1 cellular context compared by ENCODE assay signal in the genomic region with DNA sequence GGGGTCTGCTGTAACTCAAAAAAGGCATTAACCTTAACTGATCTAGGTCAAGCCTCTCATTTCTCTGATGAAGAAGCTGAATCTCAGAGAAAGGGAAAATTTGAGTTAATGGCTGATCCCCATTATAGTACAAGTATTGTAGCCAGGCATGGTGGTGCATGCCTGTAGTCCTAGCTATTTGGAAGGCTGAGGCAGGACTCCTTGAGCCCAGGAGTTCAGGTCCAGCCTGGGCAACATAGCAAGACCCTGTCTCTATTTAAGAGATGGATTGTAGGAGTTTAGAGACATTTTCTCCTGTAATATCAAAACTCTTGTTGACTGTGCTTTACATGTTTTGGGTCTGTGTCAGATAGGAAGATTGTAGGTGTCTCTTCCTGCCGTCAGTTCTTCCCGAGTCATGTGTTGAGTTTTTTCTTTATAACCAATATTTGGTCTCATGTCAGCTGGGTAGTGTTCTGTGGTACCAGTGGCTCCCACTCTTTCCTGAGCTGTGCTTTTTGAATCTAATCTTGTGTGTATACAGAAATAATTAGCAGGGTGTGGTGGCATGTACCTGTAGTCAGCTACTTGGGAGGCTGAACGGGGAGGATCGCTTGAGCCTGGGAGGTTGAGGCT.
TF ChIP-seq lines count a peak whose summit lies in the region.

No MANE protein-coding gene starts in this region.

TF ChIP-seq in K562, 482 proteins besides CTCF, POLR2A, EP300 and RAD21:
- TF ChIP-seq, protein P1, sequence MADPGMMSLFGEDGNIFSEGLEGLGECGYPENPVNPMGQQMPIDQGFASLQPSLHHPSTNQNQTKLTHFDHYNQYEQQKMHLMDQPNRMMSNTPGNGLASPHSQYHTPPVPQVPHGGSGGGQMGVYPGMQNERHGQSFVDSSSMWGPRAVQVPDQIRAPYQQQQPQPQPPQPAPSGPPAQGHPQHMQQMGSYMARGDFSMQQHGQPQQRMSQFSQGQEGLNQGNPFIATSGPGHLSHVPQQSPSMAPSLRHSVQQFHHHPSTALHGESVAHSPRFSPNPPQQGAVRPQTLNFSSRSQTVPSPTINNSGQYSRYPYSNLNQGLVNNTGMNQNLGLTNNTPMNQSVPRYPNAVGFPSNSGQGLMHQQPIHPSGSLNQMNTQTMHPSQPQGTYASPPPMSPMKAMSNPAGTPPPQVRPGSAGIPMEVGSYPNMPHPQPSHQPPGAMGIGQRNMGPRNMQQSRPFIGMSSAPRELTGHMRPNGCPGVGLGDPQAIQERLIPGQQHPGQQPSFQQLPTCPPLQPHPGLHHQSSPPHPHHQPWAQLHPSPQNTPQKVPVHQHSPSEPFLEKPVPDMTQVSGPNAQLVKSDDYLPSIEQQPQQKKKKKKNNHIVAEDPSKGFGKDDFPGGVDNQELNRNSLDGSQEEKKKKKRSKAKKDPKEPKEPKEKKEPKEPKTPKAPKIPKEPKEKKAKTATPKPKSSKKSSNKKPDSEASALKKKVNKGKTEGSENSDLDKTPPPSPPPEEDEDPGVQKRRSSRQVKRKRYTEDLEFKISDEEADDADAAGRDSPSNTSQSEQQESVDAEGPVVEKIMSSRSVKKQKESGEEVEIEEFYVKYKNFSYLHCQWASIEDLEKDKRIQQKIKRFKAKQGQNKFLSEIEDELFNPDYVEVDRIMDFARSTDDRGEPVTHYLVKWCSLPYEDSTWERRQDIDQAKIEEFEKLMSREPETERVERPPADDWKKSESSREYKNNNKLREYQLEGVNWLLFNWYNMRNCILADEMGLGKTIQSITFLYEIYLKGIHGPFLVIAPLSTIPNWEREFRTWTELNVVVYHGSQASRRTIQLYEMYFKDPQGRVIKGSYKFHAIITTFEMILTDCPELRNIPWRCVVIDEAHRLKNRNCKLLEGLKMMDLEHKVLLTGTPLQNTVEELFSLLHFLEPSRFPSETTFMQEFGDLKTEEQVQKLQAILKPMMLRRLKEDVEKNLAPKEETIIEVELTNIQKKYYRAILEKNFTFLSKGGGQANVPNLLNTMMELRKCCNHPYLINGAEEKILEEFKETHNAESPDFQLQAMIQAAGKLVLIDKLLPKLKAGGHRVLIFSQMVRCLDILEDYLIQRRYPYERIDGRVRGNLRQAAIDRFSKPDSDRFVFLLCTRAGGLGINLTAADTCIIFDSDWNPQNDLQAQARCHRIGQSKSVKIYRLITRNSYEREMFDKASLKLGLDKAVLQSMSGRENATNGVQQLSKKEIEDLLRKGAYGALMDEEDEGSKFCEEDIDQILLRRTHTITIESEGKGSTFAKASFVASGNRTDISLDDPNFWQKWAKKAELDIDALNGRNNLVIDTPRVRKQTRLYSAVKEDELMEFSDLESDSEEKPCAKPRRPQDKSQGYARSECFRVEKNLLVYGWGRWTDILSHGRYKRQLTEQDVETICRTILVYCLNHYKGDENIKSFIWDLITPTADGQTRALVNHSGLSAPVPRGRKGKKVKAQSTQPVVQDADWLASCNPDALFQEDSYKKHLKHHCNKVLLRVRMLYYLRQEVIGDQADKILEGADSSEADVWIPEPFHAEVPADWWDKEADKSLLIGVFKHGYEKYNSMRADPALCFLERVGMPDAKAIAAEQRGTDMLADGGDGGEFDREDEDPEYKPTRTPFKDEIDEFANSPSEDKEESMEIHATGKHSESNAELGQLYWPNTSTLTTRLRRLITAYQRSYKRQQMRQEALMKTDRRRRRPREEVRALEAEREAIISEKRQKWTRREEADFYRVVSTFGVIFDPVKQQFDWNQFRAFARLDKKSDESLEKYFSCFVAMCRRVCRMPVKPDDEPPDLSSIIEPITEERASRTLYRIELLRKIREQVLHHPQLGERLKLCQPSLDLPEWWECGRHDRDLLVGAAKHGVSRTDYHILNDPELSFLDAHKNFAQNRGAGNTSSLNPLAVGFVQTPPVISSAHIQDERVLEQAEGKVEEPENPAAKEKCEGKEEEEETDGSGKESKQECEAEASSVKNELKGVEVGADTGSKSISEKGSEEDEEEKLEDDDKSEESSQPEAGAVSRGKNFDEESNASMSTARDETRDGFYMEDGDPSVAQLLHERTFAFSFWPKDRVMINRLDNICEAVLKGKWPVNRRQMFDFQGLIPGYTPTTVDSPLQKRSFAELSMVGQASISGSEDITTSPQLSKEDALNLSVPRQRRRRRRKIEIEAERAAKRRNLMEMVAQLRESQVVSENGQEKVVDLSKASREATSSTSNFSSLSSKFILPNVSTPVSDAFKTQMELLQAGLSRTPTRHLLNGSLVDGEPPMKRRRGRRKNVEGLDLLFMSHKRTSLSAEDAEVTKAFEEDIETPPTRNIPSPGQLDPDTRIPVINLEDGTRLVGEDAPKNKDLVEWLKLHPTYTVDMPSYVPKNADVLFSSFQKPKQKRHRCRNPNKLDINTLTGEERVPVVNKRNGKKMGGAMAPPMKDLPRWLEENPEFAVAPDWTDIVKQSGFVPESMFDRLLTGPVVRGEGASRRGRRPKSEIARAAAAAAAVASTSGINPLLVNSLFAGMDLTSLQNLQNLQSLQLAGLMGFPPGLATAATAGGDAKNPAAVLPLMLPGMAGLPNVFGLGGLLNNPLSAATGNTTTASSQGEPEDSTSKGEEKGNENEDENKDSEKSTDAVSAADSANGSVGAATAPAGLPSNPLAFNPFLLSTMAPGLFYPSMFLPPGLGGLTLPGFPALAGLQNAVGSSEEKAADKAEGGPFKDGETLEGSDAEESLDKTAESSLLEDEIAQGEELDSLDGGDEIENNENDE (IDR thresholded peaks at IDR 0.05; ENCODE audit: low read depth, low read length), result no peak
- TF ChIP-seq ZNF121 (CRISPR knock-in tag; conservative IDR thresholded peaks at IDR 0.05), result peak; percentile 71
